Comparison of ENCODE assay signal across 30 cellular contexts in the genomic region with DNA sequence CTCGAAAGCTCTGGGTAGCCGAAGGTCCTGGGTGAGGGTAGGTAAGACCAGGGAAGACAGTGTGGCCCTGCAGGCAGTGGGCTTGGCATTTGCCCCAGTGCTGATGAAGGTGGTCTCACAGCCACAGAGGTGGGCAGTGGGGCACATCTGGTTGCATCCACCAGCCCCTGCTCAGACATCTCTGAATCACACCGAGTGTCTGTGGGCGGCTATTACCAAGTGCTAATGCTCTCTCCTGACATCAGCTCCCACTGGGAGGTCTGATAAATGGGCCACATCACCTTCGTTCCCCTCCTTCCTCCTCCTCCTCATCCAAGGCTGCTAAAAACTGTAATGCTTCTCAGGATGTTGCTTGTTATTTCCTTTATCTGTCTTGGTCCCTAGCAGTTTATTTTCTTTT.
DNase-seq lines count a peak whose midpoint lies in the region; TF ChIP-seq lines count a peak whose summit lies in the region.
"Had no signal": no experiment of that assay in that cellular context is flagged by ENCODE, and none has a peak within 500 bp of the region (broad histone marks: within the 10 kb centered on the region; RNA-seq: fewer than 3 reads in every experiment).

No MANE protein-coding gene starts in this region.

- H3K36me3 Mint-ChIP-seq in mesothelial cell of epicardium: no peaks in the 10 kb centered on the region
- no peaks in the 10 kb centered on the region for H3K36me3 Mint-ChIP-seq in activated naive CD4-positive, alpha-beta T cell treated with anti-CD3 and anti-CD28 coated beads, Interleukin-2, amount 10 ng/mL, durations not matched to agents 7 days and 5 days
- H3K36me3 Mint-ChIP-seq: activated naive CD8-positive, alpha-beta T cell treated with anti-CD3 and anti-CD28 coated beads, Interleukin-2, amount 10 ng/mL, durations not matched to agents 7 days and 5 days; CD14-positive monocyte had no signal

- CTCF ChIA-PET in activated naive CD4-positive, alpha-beta T cell treated with anti-CD3 and anti-CD28 coated beads, Interleukin-2, amount 10 ng/mL, durations not matched to agents 7 days and 5 days (lab: Charles Lee): no interaction called here

- DNase-seq in NCI-H748 (lab: John Stamatoyannopoulos, UW; ENCODE audit: unreplicated experiment) (peak; percentile 35), NCI-H748 treated with DMSO at 0.1 percent for 48 hours (lab: John Stamatoyannopoulos, UW) (no peak), caudate nucleus (lab: John Stamatoyannopoulos, UW) (peak in 13 of 61 donors; percentile 9 to 70 (median 26)), mesothelial cell of epicardium (ENCODE audit: low spot score in 2 of 2, unreplicated experiment in 2 of 2) (no peak), globus pallidus (ENCODE audit: low spot score) (no peak), SHP77 (lab: John Stamatoyannopoulos, UW) (no peak), NOMO-1 treated with dmso at 0.1 percent for 144 hours (lab: John Stamatoyannopoulos, UW; ENCODE audit: unreplicated experiment) (no peak)
- no peak for DNase-seq in activated naive CD4-positive, alpha-beta T cell treated with anti-CD3 and anti-CD28 coated beads, Interleukin-2, amount 10 ng/mL, durations not matched to agents 7 days and 5 days
- DNase-seq: activated B cell treated with CpG ODN at 0.5 μM for 24 hours; activated CD4-positive, alpha-beta T cell treated with anti-CD3 and anti-CD28 coated beads, Interleukin-2, amount 10 ng/mL, durations not matched to agents 7 days and 5 days; activated effector memory CD4-positive, alpha-beta T cell treated with anti-CD3 and anti-CD28 coated beads, Interleukin-2, amount 50 U/mL, for 16 hours; activated naive CD8-positive, alpha-beta T cell treated with anti-CD3 and anti-CD28 coated beads, Interleukin-2, amount 10 ng/mL, durations not matched to agents 7 days and 5 days; activated T-cell treated with anti-CD3 and anti-CD28 coated beads, Interleukin-2, amount 50 U/mL, for 24 hours; central memory CD4-positive, alpha-beta T cell; dermis blood vessel endothelial cell; foreskin fibroblast; GDM1; Karpas-422; mammary epithelial cell; NCI-H1417 treated with DMSO at 0.1 percent for 48 hours; NCI-H2081 treated with DMSO at 0.1 percent for 48 hours; NCI-H226; right lobe of liver; T-helper 9 cell had no signal

- H3K4me1 Mint-ChIP-seq in mesothelial cell of epicardium: peaks cover 8% of the 10 kb centered on the region
- no peaks in the 10 kb centered on the region for H3K4me1 Mint-ChIP-seq in activated naive CD4-positive, alpha-beta T cell treated with anti-CD3 and anti-CD28 coated beads, Interleukin-2, amount 10 ng/mL, durations not matched to agents 7 days and 5 days
- H3K4me1 Mint-ChIP-seq: activated B cell treated with CpG ODN at 0.5 μM for 24 hours; activated CD4-positive, alpha-beta T cell treated with anti-CD3 and anti-CD28 coated beads, Interleukin-2, amount 10 ng/mL, durations not matched to agents 7 days and 5 days; activated naive CD8-positive, alpha-beta T cell treated with anti-CD3 and anti-CD28 coated beads, Interleukin-2, amount 10 ng/mL, durations not matched to agents 7 days and 5 days; CD14-positive monocyte had no signal

- peak overlapping the region; percentile 39 for H3K4me3 Mint-ChIP-seq in mesothelial cell of epicardium
- H3K4me3 Mint-ChIP-seq in activated naive CD4-positive, alpha-beta T cell treated with anti-CD3 and anti-CD28 coated beads, Interleukin-2, amount 10 ng/mL, durations not matched to agents 7 days and 5 days: no peak overlapping the region
- H3K4me3 Mint-ChIP-seq: activated B cell treated with CpG ODN at 0.5 μM for 24 hours; activated CD4-positive, alpha-beta T cell treated with anti-CD3 and anti-CD28 coated beads, Interleukin-2, amount 10 ng/mL, durations not matched to agents 7 days and 5 days; activated naive CD8-positive, alpha-beta T cell treated with anti-CD3 and anti-CD28 coated beads, Interleukin-2, amount 10 ng/mL, durations not matched to agents 7 days and 5 days; activated T-cell treated with anti-CD3 and anti-CD28 coated beads, Interleukin-2, amount 50 U/mL, for 24 hours; CD14-positive monocyte had no signal

- peak overlapping the region; percentile 76 for H3K27ac ChIP-seq in caudate nucleus (ENCODE audit: low read depth, low read length)
- H3K27ac ChIP-seq: 22Rv1, ascending aorta, neutrophil, right lobe of liver, SJCRH30, stomach had no signal

- peaks cover 63% of the 10 kb centered on the region for H3K27me3 Mint-ChIP-seq in mesothelial cell of epicardium (ENCODE audit: low read depth)
- H3K27me3 Mint-ChIP-seq in activated naive CD4-positive, alpha-beta T cell treated with anti-CD3 and anti-CD28 coated beads, Interleukin-2, amount 10 ng/mL, durations not matched to agents 7 days and 5 days: no peaks in the 10 kb centered on the region
- H3K27me3 Mint-ChIP-seq: activated B cell treated with CpG ODN at 0.5 μM for 24 hours; activated CD4-positive, alpha-beta T cell treated with anti-CD3 and anti-CD28 coated beads, Interleukin-2, amount 10 ng/mL, durations not matched to agents 7 days and 5 days; activated naive CD8-positive, alpha-beta T cell treated with anti-CD3 and anti-CD28 coated beads, Interleukin-2, amount 10 ng/mL, durations not matched to agents 7 days and 5 days; activated T-cell treated with anti-CD3 and anti-CD28 coated beads, Interleukin-2, amount 50 U/mL, for 24 hours had no signal

- peak overlapping the region; percentile 47 for H3K27ac Mint-ChIP-seq in mesothelial cell of epicardium
- no peak overlapping the region for H3K27ac Mint-ChIP-seq in activated naive CD4-positive, alpha-beta T cell treated with anti-CD3 and anti-CD28 coated beads, Interleukin-2, amount 10 ng/mL, durations not matched to agents 7 days and 5 days
- H3K27ac Mint-ChIP-seq: activated B cell treated with CpG ODN at 0.5 μM for 24 hours; activated CD4-positive, alpha-beta T cell treated with anti-CD3 and anti-CD28 coated beads, Interleukin-2, amount 10 ng/mL, durations not matched to agents 7 days and 5 days; activated naive CD8-positive, alpha-beta T cell treated with anti-CD3 and anti-CD28 coated beads, Interleukin-2, amount 10 ng/mL, durations not matched to agents 7 days and 5 days; activated T-cell treated with anti-CD3 and anti-CD28 coated beads, Interleukin-2, amount 50 U/mL, for 24 hours; CD14-positive monocyte had no signal

- H3K9me3 Mint-ChIP-seq in mesothelial cell of epicardium: peaks cover 7% of the 10 kb centered on the region
- H3K9me3 Mint-ChIP-seq in activated naive CD4-positive, alpha-beta T cell treated with anti-CD3 and anti-CD28 coated beads, Interleukin-2, amount 10 ng/mL, durations not matched to agents 7 days and 5 days: peaks cover 14% of the 10 kb centered on the region
- H3K9me3 Mint-ChIP-seq: activated naive CD8-positive, alpha-beta T cell treated with anti-CD3 and anti-CD28 coated beads, Interleukin-2, amount 10 ng/mL, durations not matched to agents 7 days and 5 days; activated T-cell treated with anti-CD3 and anti-CD28 coated beads, Interleukin-2, amount 50 U/mL, for 24 hours had no signal

- no peak for TF ChIP-seq CTCF in mesothelial cell of epicardium (IDR thresholded peaks at IDR 0.05; ENCODE audit: unreplicated experiment)
